In genomic region chr20:6384368-6384767, GRCh38 we compare ENCODE assay signal across 23 cellular contexts.
"Had no signal": no experiment of that assay in that cellular context is flagged by ENCODE, and none has a peak within 500 bp of the region (broad histone marks: within the 10 kb centered on the region; RNA-seq: fewer than 3 reads in every experiment).

No MANE protein-coding gene starts in this region.

- H3K27me3 ChIP-seq: colonic mucosa, esophagus squamous epithelium, right atrium auricular region, suprapubic skin had no signal

- H3K9me3 ChIP-seq: colonic mucosa, esophagus squamous epithelium, prostate gland, right atrium auricular region, suprapubic skin had no signal

- DNase-seq: colonic mucosa; effector CD8-positive, alpha-beta T cell; esophagus squamous epithelium; hypothalamus; immature natural killer cell; naive thymus-derived CD8-positive, alpha-beta T cell; nephron progenitor cell; nucleus accumbens; stimulated activated CD4-positive, alpha-beta T cell treated with anti-CD3 and anti-CD28 coated beads, Interleukin-12 subunit alpha, Interleukin-12 subunit beta, amount 100 ng/mL, for 4 hours; stimulated activated CD4-positive, alpha-beta T cell treated with anti-CD3 and anti-CD28 coated beads, Interleukin-1b, Interleukin-23, amount 100 ng/mL, for 48 hours; stimulated activated CD4-positive, alpha-beta T cell treated with anti-CD3 and anti-CD28 coated beads, Interleukin-4, amount 100 ng/mL, for 1 hour; stimulated activated CD8-positive, alpha-beta memory T cell treated with anti-CD3 and anti-CD28 coated beads, Interleukin-4, amount 100 ng/mL, for 48 hours; stimulated activated naive CD4-positive, alpha-beta T cell; stimulated activated naive CD8-positive, alpha-beta T cell treated with anti-CD3 and anti-CD28 coated beads, Interleukin-15, amount 100 ng/mL, for 72 hours had no signal

- H3K27ac ChIP-seq: colonic mucosa, esophagus squamous epithelium, prostate gland, right atrium auricular region, suprapubic skin had no signal

- FAIRE-seq: endothelial cell of umbilical vein, frontal cortex, keratinocyte had no signal

- H3K4me2 ChIP-seq: smooth muscle cell had no signal

- H3K4me1 ChIP-seq: colonic mucosa, esophagus squamous epithelium, prostate gland, right atrium auricular region, suprapubic skin had no signal

- ATAC-seq: naive thymus-derived CD8-positive, alpha-beta T cell; sciatic nerve; stimulated activated naive CD8-positive, alpha-beta T cell treated with anti-CD3 and anti-CD28 coated beads, Interleukin-15, amount 100 ng/mL, for 72 hours had no signal

- H3K36me3 ChIP-seq: colonic mucosa, esophagus squamous epithelium, prostate gland, right atrium auricular region, suprapubic skin had no signal

- H3K4me3 ChIP-seq: colonic mucosa, esophagus squamous epithelium, lung, prostate gland, right atrium auricular region, smooth muscle cell, suprapubic skin had no signal
